Comparison of ENCODE assay signal across 11 cellular contexts in genomic region chr4:132332932-132333722, GRCh38.
DNase-seq lines count a peak whose midpoint lies in the region; TF ChIP-seq lines count a peak whose summit lies in the region.
"Had no signal": no experiment of that assay in that cellular context is flagged by ENCODE, and none has a peak within 500 bp of the region (broad histone marks: within the 10 kb centered on the region; RNA-seq: fewer than 3 reads in every experiment).

No MANE protein-coding gene starts in this region.

- no peaks in the 10 kb centered on the region for H3K27me3 ChIP-seq in OCI-LY1 (ENCODE audit: insufficient read depth, low read length)
- H3K27me3 ChIP-seq in endodermal cell (ENCODE audit: control insufficient read depth, insufficient read depth, low read length, poor library complexity, severe bottlenecking), result no peaks in the 10 kb centered on the region

- H3F3A ChIP-seq in OCI-LY1 (ENCODE audit: insufficient read depth, low read length), result no peaks in the 10 kb centered on the region

- H3K4me3 ChIP-seq in OCI-LY1 (ENCODE audit: low read depth, low read length, poor library complexity, severe bottlenecking), result no peak overlapping the region
- no peak overlapping the region for H3K4me3 ChIP-seq in endodermal cell (ENCODE audit: low read length)
- no peak overlapping the region for H3K4me3 ChIP-seq in retinal pigment epithelial cell (ENCODE audit: low read length)

- H3K36me3 ChIP-seq in OCI-LY1 (ENCODE audit: insufficient read depth, low read length) (no peaks in the 10 kb centered on the region), endodermal cell (ENCODE audit: control insufficient read depth, insufficient read depth, low read length) (no peaks in the 10 kb centered on the region)

- no peak overlapping the region for H3K4me3 Mint-ChIP-seq in endodermal cell

- H4K20me1 ChIP-seq in OCI-LY1 (ENCODE audit: insufficient read depth, low read length), result no peaks in the 10 kb centered on the region

- H3K9me3 Mint-ChIP-seq in endodermal cell, result peaks cover 2% of the 10 kb centered on the region

- H3K79me2 ChIP-seq in OCI-LY1 (ENCODE audit: insufficient read depth, low read length), result no peaks in the 10 kb centered on the region

- H2AFZ ChIP-seq in OCI-LY1 (ENCODE audit: low read length), result no peak overlapping the region

- TF ChIP-seq CTCF in OCI-LY1 (IDR thresholded peaks at IDR 0.05; ENCODE audit: low read length), result peak; percentile 52
- peak; percentile 78 for TF ChIP-seq CTCF in endodermal cell (conservative IDR thresholded peaks at IDR 0.05)
- peak; percentile 39 for TF ChIP-seq CTCF in retinal pigment epithelial cell (conservative IDR thresholded peaks at IDR 0.05; ENCODE audit: low read depth, low read length)

- H3K9me2 ChIP-seq in OCI-LY1 (ENCODE audit: low read depth, low read length), result no peaks in the 10 kb centered on the region

- H3K9me3 ChIP-seq in OCI-LY1 (ENCODE audit: low read length) (peaks cover 13% of the 10 kb centered on the region), endodermal cell (ENCODE audit: control insufficient read depth, low read length) (no peaks in the 10 kb centered on the region)

- WGBS in endodermal cell (ENCODE audit: insufficient coverage in 1 of 2, insufficient read length in 1 of 2), 2 experiments, result 83 to 100% methylated on average over 1 of the region's 1 CpG

- no peaks in the 10 kb centered on the region for H3K36me3 Mint-ChIP-seq in endodermal cell (ENCODE audit: low read depth)

- H3K27me3 Mint-ChIP-seq in endodermal cell (ENCODE audit: insufficient read depth), result no peaks in the 10 kb centered on the region

- no peak overlapping the region for H3K27ac ChIP-seq in OCI-LY1 (ENCODE audit: low read depth, low read length, poor library complexity, severe bottlenecking)
- no peak overlapping the region for H3K27ac ChIP-seq in endodermal cell (ENCODE audit: low read depth, low read length)

- H3K4me1 Mint-ChIP-seq in endodermal cell, result no peaks in the 10 kb centered on the region

- no peak overlapping the region for H3K27ac Mint-ChIP-seq in endodermal cell

- DNase-seq in NCI-H446 (lab: John Stamatoyannopoulos, UW) (peak; percentile 4), NCI-H446 treated with DMSO at 0.1 percent for 48 hours (lab: John Stamatoyannopoulos, UW) (no peak), endodermal cell (no peak), retinal pigment epithelial cell (ENCODE audit: low read depth) (no peak), hippocampal formation (lab: John Stamatoyannopoulos, UW) (no peak), NCI-H748 (lab: John Stamatoyannopoulos, UW; ENCODE audit: unreplicated experiment) (no peak), NCI-H1436 (lab: John Stamatoyannopoulos, UW) (no peak)
- DNase-seq: activated effector memory CD4-positive, alpha-beta T cell treated with anti-CD3 and anti-CD28 coated beads, Interleukin-2, amount 50 U/mL, for 16 hours; NCI-H748 treated with DMSO at 0.1 percent for 48 hours; stimulated activated CD4-positive, alpha-beta T cell treated with anti-CD3 and anti-CD28 coated beads, Interleukin-4, amount 100 ng/mL, for 4 hours had no signal

- H3K4me1 ChIP-seq in OCI-LY1 (ENCODE audit: insufficient read depth, low read length, severe bottlenecking) (no peaks in the 10 kb centered on the region), endodermal cell (ENCODE audit: control insufficient read depth, insufficient read depth, low read length) (no peaks in the 10 kb centered on the region)

- no peak overlapping the region for H3K4me2 ChIP-seq in OCI-LY1 (ENCODE audit: low read length)

- H3K9ac ChIP-seq in OCI-LY1 (ENCODE audit: low read length) (no peak overlapping the region), endodermal cell (ENCODE audit: extremely low read depth, low read length, poor library complexity, severe bottlenecking) (no peak overlapping the region)

Comparison
In these comparisons a context has a peak if more than half of its experiments do, and no peak if none do; other contexts are left out.
1. DNase-seq: peak in NCI-H446 (2 of 2); none in NCI-H446 treated with DMSO at 0.1 percent for 48 hours (single experiment), endodermal cell (single experiment), retinal pigment epithelial cell (single experiment), hippocampal formation (0 of 2), NCI-H748 (single experiment) and NCI-H1436 (single experiment).
2. Peak in every context shown above with its lines, with median percentiles within 50 percentile points of each other: CTCF ChIP-seq.